In the genomic region with DNA sequence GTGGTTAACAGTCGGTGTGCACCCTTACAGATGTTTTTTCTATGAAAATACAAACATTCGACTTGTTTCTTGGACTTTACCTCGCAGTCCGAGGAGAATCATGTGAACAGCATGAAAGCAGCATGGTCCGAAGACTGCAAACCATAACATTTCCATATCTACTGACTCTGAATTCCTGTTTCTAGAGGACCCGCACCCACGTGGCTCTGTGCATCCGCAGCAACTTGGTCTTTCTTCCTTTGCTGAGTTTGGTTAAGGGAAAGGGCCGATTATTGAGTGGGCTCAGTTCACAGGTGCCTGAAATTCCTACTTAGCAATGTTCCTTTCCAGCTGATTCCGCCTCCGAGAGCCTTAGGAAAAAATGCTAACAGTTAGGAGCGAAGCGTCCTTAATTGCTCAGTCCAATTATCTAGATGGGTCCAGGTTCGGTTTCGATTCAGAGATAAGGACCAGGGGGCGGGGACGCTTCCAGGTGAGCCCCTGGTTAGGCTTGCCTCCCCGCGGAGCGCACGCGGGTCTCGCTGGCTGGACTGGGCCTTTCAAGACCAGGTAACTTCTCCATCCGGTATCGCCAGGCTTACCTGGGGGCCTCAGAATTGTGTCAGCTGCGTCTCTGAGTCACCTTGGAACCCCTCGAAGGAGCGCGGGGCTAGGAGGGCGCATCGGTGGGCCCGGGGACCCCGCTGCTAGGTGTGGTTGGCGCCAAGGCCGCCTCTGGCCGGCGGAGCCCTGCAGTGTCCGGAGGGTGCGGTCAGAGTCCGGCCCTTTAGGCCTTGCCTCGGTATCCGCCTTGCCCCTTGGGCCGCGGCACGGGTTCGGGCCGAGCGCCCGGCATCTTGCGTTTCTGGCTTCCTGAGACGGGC, we compare ENCODE assay signal across 8 cellular contexts. TPM values are rescaled to one million over a fixed set of nuclear protein-coding genes. Genes with fewer than 3 reads are reported as not detected.
A peak's percentile ranks its signal among the peaks of the same experiment; 100 is the strongest.
DNase-seq lines count a peak whose midpoint lies in the region; ATAC-seq and TF ChIP-seq lines count a peak whose summit lies in the region.

No MANE protein-coding gene starts in this region.

- no peaks in the 10 kb centered on the region for H3K9me3 Mint-ChIP-seq in activated CD4-positive, alpha-beta T cell treated with anti-CD3 and anti-CD28 coated beads, Interleukin-2, amount 10 ng/mL, durations not matched to agents 7 days and 5 days
- H3K9me3 Mint-ChIP-seq in memory B cell (no peaks in the 10 kb centered on the region), type B pancreatic cell (no peaks in the 10 kb centered on the region)

- TF ChIP-seq CTCF in cardiac fibroblast (IDR thresholded peaks at IDR 0.05; ENCODE audit: low read depth, low read length) (no peak), type B pancreatic cell (conservative IDR thresholded peaks at IDR 0.05) (no peak), omental fat pad (IDR thresholded peaks at IDR 0.05) (no peak)

- peak overlapping the region; percentile 97 to 99 for H3K4me3 ChIP-seq in cardiac fibroblast (replicated peaks in 1 of 2; ENCODE audit: low read depth in 2 of 2, low read length in 2 of 2)

- H3K4me3 Mint-ChIP-seq in activated CD4-positive, alpha-beta T cell treated with anti-CD3 and anti-CD28 coated beads, Interleukin-2, amount 10 ng/mL, durations not matched to agents 7 days and 5 days = peak overlapping the region; percentile 74
- peak overlapping the region; percentile 88 for H3K4me3 Mint-ChIP-seq in memory B cell
- H3K4me3 Mint-ChIP-seq in type B pancreatic cell = peak overlapping the region; percentile 85

- DNase-seq in activated CD4-positive, alpha-beta T cell treated with anti-CD3 and anti-CD28 coated beads, Interleukin-2, amount 10 ng/mL, durations not matched to agents 7 days and 5 days = no peak
- DNase-seq in activated CD4-positive, alpha-beta T cell treated with anti-CD3 and anti-CD28 coated beads, Interleukin-2, amount 50 U/mL, for 4 hours = no peak
- DNase-seq in cardiac fibroblast (ENCODE audit: low read depth in 2 of 2) (no peak), memory B cell (ENCODE audit: low spot score in 2 of 2) (no peak), type B pancreatic cell (ENCODE audit: extremely low spot score, unreplicated experiment) (no peak), A172 (ENCODE audit: low spot score) (no peak), omental fat pad (ENCODE audit: low spot score) (no peak)

- peaks cover 3% of the 10 kb centered on the region for H3K27me3 Mint-ChIP-seq in activated CD4-positive, alpha-beta T cell treated with anti-CD3 and anti-CD28 coated beads, Interleukin-2, amount 10 ng/mL, durations not matched to agents 7 days and 5 days
- H3K27me3 Mint-ChIP-seq in memory B cell (no peaks in the 10 kb centered on the region), type B pancreatic cell (peaks cover 4% of the 10 kb centered on the region)

- peak overlapping the region; percentile 89 for H3K27ac Mint-ChIP-seq in activated CD4-positive, alpha-beta T cell treated with anti-CD3 and anti-CD28 coated beads, Interleukin-2, amount 10 ng/mL, durations not matched to agents 7 days and 5 days
- peak overlapping the region; percentile 25 for H3K27ac Mint-ChIP-seq in memory B cell
- H3K27ac Mint-ChIP-seq in type B pancreatic cell = peak overlapping the region; percentile 43

- CTCF ChIA-PET in activated CD4-positive, alpha-beta T cell treated with anti-CD3 and anti-CD28 coated beads, Interleukin-2, amount 10 ng/mL, durations not matched to agents 7 days and 5 days (lab: Charles Lee) = interaction anchor here (1.0 to 1.4 kb wide), 2 partner anchors 37 to 137 kb away, joined by 3 to 4 read pairs; no protein-coding TSS in a partner anchor

- POLR2A ChIA-PET in activated CD4-positive, alpha-beta T cell treated with anti-CD3 and anti-CD28 coated beads, Interleukin-2, amount 10 ng/mL, durations not matched to agents 7 days and 5 days (lab: Charles Lee) = interaction anchor here (1.0 kb wide), 1 partner anchor 108 kb away, joined by 7 read pairs; no protein-coding TSS in a partner anchor

- peaks cover 12% of the 10 kb centered on the region for H3K36me3 Mint-ChIP-seq in activated CD4-positive, alpha-beta T cell treated with anti-CD3 and anti-CD28 coated beads, Interleukin-2, amount 10 ng/mL, durations not matched to agents 7 days and 5 days (ENCODE audit: low read depth)
- H3K36me3 Mint-ChIP-seq in memory B cell (no peaks in the 10 kb centered on the region), type B pancreatic cell (peaks cover 10% of the 10 kb centered on the region)

- ATAC-seq in memory B cell (ENCODE audit: low read depth) = no peak
- ATAC-seq in GM21717 (IDR thresholded peaks at IDR 0.05; ENCODE audit: unreplicated experiment) = no peak
- ATAC-seq in omental fat pad (ENCODE audit: low FRiP score) = no peak

- peaks cover 34% of the 10 kb centered on the region for H3K4me1 Mint-ChIP-seq in activated CD4-positive, alpha-beta T cell treated with anti-CD3 and anti-CD28 coated beads, Interleukin-2, amount 10 ng/mL, durations not matched to agents 7 days and 5 days
- H3K4me1 Mint-ChIP-seq in memory B cell (peaks cover 35% of the 10 kb centered on the region), type B pancreatic cell (ENCODE audit: unreplicated experiment) (peaks cover 19% of the 10 kb centered on the region)

RNA-seq across cellular contexts. Expression of a gene that starts 1.1 kb away (rescaled TPM):
- 10 to 100 TPM; 28.0 to 30.6 TPM for total RNA-seq in activated CD4-positive, alpha-beta T cell treated with anti-CD3 and anti-CD28 coated beads, Interleukin-2, amount 10 ng/mL, durations not matched to agents 7 days and 5 days
- 23.5 and 56.0 TPM in 2 replicates for total RNA-seq in type B pancreatic cell (ENCODE audit: low replicate concordance)
- total RNA-seq in A172 (2014; rRNA removed; shearing (Covaris generic)) = 37.8 and 42.0 TPM in 2 replicates
- 10 to 100 TPM; 16.6 to 29.4 (median 24.0) TPM for total RNA-seq in omental fat pad

Comparison
In these comparisons a context has a peak if more than half of its experiments do, and no peak if none do; other contexts are left out.
1. H3K27ac Mint-ChIP-seq: peak in every context shown above with its lines; median percentile 89 in activated CD4-positive, alpha-beta T cell treated with anti-CD3 and anti-CD28 coated beads, Interleukin-2, amount 10 ng/mL, durations not matched to agents 7 days and 5 days; 43 in type B pancreatic cell; 25 in memory B cell.